ENCODE assay signal across 1 cellular context in genomic region chr1:51648180-51649109, GRCh38.
TF ChIP-seq lines count a peak whose summit lies in the region.

No MANE protein-coding gene starts in this region.

TF ChIP-seq in K562, 482 proteins besides CTCF, POLR2A, EP300 and RAD21 (continued from another document and continues in another):
- TF ChIP-seq ZHX1 (conservative IDR thresholded peaks at IDR 0.05; ENCODE audit: low read length) (no peak), CHD4 (IDR thresholded peaks at IDR 0.05; ENCODE audit: insufficient read depth, insufficient replicate concordance, low read depth, low read length, poor library complexity, severe bottlenecking) (no peak), XRCC5 (IDR thresholded peaks at IDR 0.05; ENCODE audit: low read depth, low read length) (0 out of 2 replicates have a peak, but pooled peaks have one; percentile 43), TAF9B (IDR thresholded peaks at IDR 0.05; ENCODE audit: partially characterized antibody) (no peak), TAF7 (tag; IDR thresholded peaks at IDR 0.05) (no peak), GTF2A2 (tag; IDR thresholded peaks at IDR 0.05) (no peak), HNRNPK (IDR thresholded peaks at IDR 0.05; ENCODE audit: low read depth, low read length, poor library complexity, severe bottlenecking) (no peak), IRF1 (CRISPR knock-in tag; IDR thresholded peaks at IDR 0.05; ENCODE audit: borderline replicate concordance) (no peak), ARID1B (IDR thresholded peaks at IDR 0.05) (peak; percentile 67), ZNF76 (CRISPR knock-in tag; IDR thresholded peaks at IDR 0.05; ENCODE audit: borderline replicate concordance) (no peak), FOXP4 (CRISPR knock-in tag; IDR thresholded peaks at IDR 0.05; ENCODE audit: borderline replicate concordance) (no peak), ZNF57 (CRISPR knock-in tag; IDR thresholded peaks at IDR 0.05) (no peak), KDM4B (IDR thresholded peaks at IDR 0.05; ENCODE audit: borderline replicate concordance in 2 of 2, low read depth in 1 of 2) (no peak), BRCA1 (IDR thresholded peaks at IDR 0.05) (no peak), BRCA1 (CRISPR knock-in tag; IDR thresholded peaks at IDR 0.05) (no peak), GABPB1 (CRISPR knock-in tag; IDR thresholded peaks at IDR 0.05) (no peak), POLR2AphosphoS2 (IDR thresholded peaks at IDR 0.05; ENCODE audit: low read length) (no peak), SMAD1 (IDR thresholded peaks at IDR 0.05; ENCODE audit: low read depth, low read length, partially characterized antibody) (no peak), ZNF717 (CRISPR knock-in tag; IDR thresholded peaks at IDR 0.05) (no peak), ZKSCAN8 (CRISPR knock-in tag; IDR thresholded peaks at IDR 0.05) (no peak), RB1 (IDR thresholded peaks at IDR 0.05; ENCODE audit: low read depth) (no peak), CTBP1 (IDR thresholded peaks at IDR 0.05; ENCODE audit: borderline replicate concordance) (peak; percentile 94; the same call in 1 of the 2 replicates), ZNF696 (CRISPR knock-in tag; conservative IDR thresholded peaks at IDR 0.05) (no peak), ZNF75A (CRISPR knock-in tag; IDR thresholded peaks at IDR 0.05) (no peak), NR3C1 (CRISPR knock-in tag; IDR thresholded peaks at IDR 0.05) (no peak), TCF7L2 (IDR thresholded peaks at IDR 0.05; ENCODE audit: low read depth, low read length) (no peak), TOE1 (IDR thresholded peaks at IDR 0.05; ENCODE audit: borderline replicate concordance) (no peak), TOE1 (CRISPR knock-in tag; IDR thresholded peaks at IDR 0.05; ENCODE audit: borderline replicate concordance, low read depth) (no peak), MEIS2 (IDR thresholded peaks at IDR 0.05; ENCODE audit: partially characterized antibody) (peak; percentile 13), ZNF217 (CRISPR knock-in tag; IDR thresholded peaks at IDR 0.05) (no peak), ZNF197 (CRISPR knock-in tag; IDR thresholded peaks at IDR 0.05; ENCODE audit: low read depth) (no peak), CBFA2T3 (IDR thresholded peaks at IDR 0.05) (peak; percentile 79), ZNF324 (CRISPR knock-in tag; IDR thresholded peaks at IDR 0.05) (no peak), ZNF766 (CRISPR knock-in tag; conservative IDR thresholded peaks at IDR 0.05) (no peak), VEZF1 (CRISPR knock-in tag; IDR thresholded peaks at IDR 0.05) (peak; percentile 85), ZKSCAN3 (CRISPR knock-in tag; IDR thresholded peaks at IDR 0.05) (no peak), KAT2B (IDR thresholded peaks at IDR 0.05; ENCODE audit: low read depth, low read length) (no peak), ERF (CRISPR knock-in tag; IDR thresholded peaks at IDR 0.05) (no peak), TEAD1 (CRISPR knock-in tag; IDR thresholded peaks at IDR 0.05) (no peak), MYNN (IDR thresholded peaks at IDR 0.05) (0 out of 2 replicates have a peak, but pooled peaks have one; percentile 30), MYNN (CRISPR knock-in tag; IDR thresholded peaks at IDR 0.05) (no peak)
- TF ChIP-seq, protein P1, sequence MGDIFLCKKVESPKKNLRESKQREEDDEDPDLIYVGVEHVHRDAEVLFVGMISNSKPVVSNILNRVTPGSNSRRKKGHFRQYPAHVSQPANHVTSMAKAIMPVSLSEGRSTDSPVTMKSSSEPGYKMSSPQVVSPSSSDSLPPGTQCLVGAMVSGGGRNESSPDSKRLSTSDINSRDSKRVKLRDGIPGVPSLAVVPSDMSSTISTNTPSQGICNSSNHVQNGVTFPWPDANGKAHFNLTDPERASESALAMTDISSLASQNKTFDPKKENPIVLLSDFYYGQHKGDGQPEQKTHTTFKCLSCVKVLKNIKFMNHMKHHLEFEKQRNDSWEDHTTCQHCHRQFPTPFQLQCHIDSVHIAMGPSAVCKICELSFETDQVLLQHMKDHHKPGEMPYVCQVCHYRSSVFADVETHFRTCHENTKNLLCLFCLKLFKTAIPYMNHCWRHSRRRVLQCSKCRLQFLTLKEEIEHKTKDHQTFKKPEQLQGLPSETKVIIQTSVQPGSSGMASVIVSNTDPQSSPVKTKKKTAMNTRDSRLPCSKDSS (IDR thresholded peaks at IDR 0.05; ENCODE audit: low read depth, partially characterized antibody) = no peak
- TF ChIP-seq, protein P2, sequence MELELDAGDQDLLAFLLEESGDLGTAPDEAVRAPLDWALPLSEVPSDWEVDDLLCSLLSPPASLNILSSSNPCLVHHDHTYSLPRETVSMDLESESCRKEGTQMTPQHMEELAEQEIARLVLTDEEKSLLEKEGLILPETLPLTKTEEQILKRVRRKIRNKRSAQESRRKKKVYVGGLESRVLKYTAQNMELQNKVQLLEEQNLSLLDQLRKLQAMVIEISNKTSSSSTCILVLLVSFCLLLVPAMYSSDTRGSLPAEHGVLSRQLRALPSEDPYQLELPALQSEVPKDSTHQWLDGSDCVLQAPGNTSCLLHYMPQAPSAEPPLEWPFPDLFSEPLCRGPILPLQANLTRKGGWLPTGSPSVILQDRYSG (tag; conservative IDR thresholded peaks at IDR 0.05; ENCODE audit: low read depth) = no peak
- TF ChIP-seq, protein P3, sequence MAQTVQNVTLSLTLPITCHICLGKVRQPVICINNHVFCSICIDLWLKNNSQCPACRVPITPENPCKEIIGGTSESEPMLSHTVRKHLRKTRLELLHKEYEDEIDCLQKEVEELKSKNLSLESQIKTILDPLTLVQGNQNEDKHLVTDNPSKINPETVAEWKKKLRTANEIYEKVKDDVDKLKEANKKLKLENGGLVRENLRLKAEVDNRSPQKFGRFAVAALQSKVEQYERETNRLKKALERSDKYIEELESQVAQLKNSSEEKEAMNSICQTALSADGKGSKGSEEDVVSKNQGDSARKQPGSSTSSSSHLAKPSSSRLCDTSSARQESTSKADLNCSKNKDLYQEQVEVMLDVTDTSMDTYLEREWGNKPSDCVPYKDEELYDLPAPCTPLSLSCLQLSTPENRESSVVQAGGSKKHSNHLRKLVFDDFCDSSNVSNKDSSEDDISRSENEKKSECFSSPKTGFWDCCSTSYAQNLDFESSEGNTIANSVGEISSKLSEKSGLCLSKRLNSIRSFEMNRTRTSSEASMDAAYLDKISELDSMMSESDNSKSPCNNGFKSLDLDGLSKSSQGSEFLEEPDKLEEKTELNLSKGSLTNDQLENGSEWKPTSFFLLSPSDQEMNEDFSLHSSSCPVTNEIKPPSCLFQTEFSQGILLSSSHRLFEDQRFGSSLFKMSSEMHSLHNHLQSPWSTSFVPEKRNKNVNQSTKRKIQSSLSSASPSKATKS (CRISPR knock-in tag; IDR thresholded peaks at IDR 0.05) = no peak
- TF ChIP-seq, protein P4, sequence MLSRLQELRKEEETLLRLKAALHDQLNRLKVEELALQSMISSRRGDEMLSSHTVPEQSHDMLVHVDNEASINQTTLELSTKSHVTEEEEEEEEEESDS (CRISPR knock-in tag; IDR thresholded peaks at IDR 0.05) = no peak
- TF ChIP-seq, protein P5, sequence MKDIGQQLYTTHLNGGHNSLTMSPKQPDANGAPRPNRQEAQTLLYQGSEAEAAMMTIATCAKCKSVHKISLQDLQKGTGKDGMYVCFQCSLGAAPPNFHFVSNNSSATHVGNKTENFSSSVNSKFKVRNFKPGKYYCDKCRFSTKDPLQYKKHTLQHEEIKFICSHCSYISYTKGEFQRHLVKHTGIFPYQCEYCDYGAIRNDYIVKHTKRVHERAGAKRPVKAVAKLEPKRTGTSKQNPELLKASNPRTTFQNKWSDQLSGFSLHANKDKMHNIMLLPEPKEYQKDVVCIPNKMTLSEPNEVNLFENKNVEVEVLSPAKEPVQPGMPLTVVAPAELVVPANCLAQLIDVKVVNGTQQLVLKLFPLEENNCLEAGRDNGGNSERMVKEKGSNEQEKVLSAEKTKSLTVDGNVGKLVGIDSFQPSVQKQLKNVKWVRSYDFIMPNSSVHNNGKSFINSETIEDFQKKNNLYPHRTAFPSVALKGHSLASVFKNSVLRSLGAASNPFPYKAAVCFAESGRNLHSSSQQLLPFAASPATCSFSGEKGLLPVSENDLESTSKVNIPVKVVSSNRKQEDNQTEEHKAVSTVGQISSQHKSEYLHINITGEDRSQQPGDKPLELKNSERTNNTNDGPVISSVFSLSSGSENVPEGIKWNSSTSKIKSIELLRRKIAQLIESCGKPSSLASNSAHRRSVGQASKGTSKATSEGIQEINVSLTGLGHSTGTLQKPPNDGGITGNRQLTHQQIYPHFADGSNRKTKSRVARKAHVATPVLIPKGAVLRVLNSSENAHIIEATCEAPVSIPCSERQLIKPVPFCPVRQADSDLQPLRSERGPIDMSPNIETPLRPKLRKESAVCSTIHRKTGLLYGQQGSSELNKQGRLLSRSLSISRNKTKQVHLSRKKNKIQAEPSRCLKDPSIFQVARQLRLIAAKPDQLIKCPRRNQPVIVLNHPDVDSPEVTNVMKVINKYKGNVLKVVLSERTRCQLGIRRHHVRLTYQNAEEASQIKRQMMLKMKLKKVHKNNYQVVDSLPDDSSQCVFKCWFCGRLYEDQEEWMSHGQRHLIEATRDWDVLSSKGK (CRISPR knock-in tag; IDR thresholded peaks at IDR 0.05) = no peak
- TF ChIP-seq, protein P6, sequence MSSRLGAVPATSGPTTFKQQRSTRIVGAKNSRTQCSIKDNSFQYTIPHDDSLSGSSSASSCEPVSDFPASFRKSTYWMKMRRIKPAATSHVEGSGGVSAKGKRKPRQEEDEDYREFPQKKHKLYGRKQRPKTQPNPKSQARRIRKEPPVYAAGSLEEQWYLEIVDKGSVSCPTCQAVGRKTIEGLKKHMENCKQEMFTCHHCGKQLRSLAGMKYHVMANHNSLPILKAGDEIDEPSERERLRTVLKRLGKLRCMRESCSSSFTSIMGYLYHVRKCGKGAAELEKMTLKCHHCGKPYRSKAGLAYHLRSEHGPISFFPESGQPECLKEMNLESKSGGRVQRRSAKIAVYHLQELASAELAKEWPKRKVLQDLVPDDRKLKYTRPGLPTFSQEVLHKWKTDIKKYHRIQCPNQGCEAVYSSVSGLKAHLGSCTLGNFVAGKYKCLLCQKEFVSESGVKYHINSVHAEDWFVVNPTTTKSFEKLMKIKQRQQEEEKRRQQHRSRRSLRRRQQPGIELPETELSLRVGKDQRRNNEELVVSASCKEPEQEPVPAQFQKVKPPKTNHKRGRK (tag; IDR thresholded peaks at IDR 0.05) = no peak
- TF ChIP-seq, protein P7, sequence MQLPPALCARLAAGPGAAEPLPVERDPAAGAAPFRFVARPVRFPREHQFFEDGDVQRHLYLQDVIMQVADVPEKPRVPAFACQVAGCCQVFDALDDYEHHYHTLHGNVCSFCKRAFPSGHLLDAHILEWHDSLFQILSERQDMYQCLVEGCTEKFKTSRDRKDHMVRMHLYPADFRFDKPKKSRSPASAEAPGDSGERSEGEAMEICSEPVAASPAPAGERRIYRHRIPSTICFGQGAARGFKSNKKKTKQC (CRISPR knock-in tag; IDR thresholded peaks at IDR 0.05) = no peak
- TF ChIP-seq, protein P8, sequence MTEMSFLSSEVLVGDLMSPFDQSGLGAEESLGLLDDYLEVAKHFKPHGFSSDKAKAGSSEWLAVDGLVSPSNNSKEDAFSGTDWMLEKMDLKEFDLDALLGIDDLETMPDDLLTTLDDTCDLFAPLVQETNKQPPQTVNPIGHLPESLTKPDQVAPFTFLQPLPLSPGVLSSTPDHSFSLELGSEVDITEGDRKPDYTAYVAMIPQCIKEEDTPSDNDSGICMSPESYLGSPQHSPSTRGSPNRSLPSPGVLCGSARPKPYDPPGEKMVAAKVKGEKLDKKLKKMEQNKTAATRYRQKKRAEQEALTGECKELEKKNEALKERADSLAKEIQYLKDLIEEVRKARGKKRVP (CRISPR knock-in tag; IDR thresholded peaks at IDR 0.05) = no peak
